ENCODE assay signal across 1 cellular context in the genomic region with DNA sequence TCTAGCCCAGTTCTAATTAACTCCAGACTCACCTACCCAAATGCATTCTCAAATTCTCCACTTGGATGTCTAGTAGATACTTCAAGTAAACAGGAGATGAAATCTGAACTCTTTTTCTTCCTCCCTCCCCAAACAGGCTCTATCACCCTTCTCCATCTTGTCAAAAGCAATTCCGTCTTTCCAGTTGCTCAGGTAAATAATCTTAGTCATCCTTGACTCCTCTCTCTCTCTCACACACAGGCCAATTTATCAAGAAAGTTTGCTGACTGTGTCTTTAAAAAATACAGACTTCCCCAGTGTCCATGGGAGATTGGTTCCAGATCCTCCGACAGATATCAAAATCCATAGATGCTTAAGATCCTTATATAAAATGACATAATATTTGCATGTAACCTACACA.
TF ChIP-seq lines count a peak whose summit lies in the region.

No MANE protein-coding gene starts in this region.

TF ChIP-seq in K562, 482 proteins besides CTCF, POLR2A, EP300 and RAD21 (continued from another document):
- TF ChIP-seq JUND (IDR thresholded peaks at IDR 0.05; ENCODE audit: borderline replicate concordance, low read depth, low read length): 0 out of 2 replicates have a peak, but pooled peaks have one; percentile 14
- TF ChIP-seq JUND (tag; IDR thresholded peaks at IDR 0.05; ENCODE audit: borderline replicate concordance, low read depth, low read length): no peak; the same call in 2 of the 3 replicates
- TF ChIP-seq FOXK2 (conservative IDR thresholded peaks at IDR 0.05 in 1 of 2, IDR thresholded peaks at IDR 0.05 in 1 of 2; ENCODE audit: low read depth in 2 of 2): 0 out of 4 replicates have a peak, but pooled peaks of 1 of the 2 experiments have one; percentile 25
- peak; percentile 59 for TF ChIP-seq CTBP1 (IDR thresholded peaks at IDR 0.05; ENCODE audit: borderline replicate concordance)
- TF ChIP-seq, protein P1, sequence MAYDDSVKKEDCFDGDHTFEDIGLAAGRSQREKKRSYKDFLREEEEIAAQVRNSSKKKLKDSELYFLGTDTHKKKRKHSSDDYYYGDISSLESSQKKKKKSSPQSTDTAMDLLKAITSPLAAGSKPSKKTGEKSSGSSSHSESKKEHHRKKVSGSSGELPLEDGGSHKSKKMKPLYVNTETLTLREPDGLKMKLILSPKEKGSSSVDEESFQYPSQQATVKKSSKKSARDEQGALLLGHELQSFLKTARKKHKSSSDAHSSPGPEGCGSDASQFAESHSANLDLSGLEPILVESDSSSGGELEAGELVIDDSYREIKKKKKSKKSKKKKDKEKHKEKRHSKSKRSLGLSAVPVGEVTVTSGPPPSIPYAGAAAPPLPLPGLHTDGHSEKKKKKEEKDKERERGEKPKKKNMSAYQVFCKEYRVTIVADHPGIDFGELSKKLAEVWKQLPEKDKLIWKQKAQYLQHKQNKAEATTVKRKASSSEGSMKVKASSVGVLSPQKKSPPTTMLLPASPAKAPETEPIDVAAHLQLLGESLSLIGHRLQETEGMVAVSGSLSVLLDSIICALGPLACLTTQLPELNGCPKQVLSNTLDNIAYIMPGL (CRISPR knock-in tag; IDR thresholded peaks at IDR 0.05): no peak
- TF ChIP-seq, protein P2, sequence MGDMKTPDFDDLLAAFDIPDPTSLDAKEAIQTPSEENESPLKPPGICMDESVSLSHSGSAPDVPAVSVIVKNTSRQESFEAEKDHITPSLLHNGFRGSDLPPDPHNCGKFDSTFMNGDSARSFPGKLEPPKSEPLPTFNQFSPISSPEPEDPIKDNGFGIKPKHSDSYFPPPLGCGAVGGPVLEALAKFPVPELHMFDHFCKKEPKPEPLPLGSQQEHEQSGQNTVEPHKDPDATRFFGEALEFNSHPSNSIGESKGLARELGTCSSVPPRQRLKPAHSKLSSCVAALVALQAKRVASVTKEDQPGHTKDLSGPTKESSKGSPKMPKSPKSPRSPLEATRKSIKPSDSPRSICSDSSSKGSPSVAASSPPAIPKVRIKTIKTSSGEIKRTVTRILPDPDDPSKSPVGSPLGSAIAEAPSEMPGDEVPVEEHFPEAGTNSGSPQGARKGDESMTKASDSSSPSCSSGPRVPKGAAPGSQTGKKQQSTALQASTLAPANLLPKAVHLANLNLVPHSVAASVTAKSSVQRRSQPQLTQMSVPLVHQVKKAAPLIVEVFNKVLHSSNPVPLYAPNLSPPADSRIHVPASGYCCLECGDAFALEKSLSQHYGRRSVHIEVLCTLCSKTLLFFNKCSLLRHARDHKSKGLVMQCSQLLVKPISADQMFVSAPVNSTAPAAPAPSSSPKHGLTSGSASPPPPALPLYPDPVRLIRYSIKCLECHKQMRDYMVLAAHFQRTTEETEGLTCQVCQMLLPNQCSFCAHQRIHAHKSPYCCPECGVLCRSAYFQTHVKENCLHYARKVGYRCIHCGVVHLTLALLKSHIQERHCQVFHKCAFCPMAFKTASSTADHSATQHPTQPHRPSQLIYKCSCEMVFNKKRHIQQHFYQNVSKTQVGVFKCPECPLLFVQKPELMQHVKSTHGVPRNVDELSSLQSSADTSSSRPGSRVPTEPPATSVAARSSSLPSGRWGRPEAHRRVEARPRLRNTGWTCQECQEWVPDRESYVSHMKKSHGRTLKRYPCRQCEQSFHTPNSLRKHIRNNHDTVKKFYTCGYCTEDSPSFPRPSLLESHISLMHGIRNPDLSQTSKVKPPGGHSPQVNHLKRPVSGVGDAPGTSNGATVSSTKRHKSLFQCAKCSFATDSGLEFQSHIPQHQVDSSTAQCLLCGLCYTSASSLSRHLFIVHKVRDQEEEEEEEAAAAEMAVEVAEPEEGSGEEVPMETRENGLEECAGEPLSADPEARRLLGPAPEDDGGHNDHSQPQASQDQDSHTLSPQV (IDR thresholded peaks at IDR 0.05): no peak
- peak; percentile 10; the same call in 1 of the 2 replicates for TF ChIP-seq CBFA2T3 (IDR thresholded peaks at IDR 0.05)
- TF ChIP-seq, protein P3, sequence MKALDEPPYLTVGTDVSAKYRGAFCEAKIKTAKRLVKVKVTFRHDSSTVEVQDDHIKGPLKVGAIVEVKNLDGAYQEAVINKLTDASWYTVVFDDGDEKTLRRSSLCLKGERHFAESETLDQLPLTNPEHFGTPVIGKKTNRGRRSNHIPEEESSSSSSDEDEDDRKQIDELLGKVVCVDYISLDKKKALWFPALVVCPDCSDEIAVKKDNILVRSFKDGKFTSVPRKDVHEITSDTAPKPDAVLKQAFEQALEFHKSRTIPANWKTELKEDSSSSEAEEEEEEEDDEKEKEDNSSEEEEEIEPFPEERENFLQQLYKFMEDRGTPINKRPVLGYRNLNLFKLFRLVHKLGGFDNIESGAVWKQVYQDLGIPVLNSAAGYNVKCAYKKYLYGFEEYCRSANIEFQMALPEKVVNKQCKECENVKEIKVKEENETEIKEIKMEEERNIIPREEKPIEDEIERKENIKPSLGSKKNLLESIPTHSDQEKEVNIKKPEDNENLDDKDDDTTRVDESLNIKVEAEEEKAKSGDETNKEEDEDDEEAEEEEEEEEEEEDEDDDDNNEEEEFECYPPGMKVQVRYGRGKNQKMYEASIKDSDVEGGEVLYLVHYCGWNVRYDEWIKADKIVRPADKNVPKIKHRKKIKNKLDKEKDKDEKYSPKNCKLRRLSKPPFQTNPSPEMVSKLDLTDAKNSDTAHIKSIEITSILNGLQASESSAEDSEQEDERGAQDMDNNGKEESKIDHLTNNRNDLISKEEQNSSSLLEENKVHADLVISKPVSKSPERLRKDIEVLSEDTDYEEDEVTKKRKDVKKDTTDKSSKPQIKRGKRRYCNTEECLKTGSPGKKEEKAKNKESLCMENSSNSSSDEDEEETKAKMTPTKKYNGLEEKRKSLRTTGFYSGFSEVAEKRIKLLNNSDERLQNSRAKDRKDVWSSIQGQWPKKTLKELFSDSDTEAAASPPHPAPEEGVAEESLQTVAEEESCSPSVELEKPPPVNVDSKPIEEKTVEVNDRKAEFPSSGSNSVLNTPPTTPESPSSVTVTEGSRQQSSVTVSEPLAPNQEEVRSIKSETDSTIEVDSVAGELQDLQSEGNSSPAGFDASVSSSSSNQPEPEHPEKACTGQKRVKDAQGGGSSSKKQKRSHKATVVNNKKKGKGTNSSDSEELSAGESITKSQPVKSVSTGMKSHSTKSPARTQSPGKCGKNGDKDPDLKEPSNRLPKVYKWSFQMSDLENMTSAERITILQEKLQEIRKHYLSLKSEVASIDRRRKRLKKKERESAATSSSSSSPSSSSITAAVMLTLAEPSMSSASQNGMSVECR (CRISPR knock-in tag; IDR thresholded peaks at IDR 0.05): no peak
- no peak for TF ChIP-seq ZNF24 (IDR thresholded peaks at IDR 0.05)
- peak; percentile 45; the same call in 1 of the 2 replicates for TF ChIP-seq ARID1B (IDR thresholded peaks at IDR 0.05)
- TF ChIP-seq HLTF (IDR thresholded peaks at IDR 0.05): no peak
- no peak for TF ChIP-seq NFYB (IDR thresholded peaks at IDR 0.05; ENCODE audit: extremely low read depth, insufficient read length)
- TF ChIP-seq, protein P4, sequence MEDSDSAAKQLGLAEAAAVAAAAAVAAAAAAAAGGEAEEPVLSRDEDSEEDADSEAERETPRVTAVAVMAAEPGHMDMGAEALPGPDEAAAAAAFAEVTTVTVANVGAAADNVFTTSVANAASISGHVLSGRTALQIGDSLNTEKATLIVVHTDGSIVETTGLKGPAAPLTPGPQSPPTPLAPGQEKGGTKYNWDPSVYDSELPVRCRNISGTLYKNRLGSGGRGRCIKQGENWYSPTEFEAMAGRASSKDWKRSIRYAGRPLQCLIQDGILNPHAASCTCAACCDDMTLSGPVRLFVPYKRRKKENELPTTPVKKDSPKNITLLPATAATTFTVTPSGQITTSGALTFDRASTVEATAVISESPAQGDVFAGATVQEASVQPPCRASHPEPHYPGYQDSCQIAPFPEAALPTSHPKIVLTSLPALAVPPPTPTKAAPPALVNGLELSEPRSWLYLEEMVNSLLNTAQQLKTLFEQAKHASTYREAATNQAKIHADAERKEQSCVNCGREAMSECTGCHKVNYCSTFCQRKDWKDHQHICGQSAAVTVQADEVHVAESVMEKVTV (CRISPR knock-in tag; IDR thresholded peaks at IDR 0.05): no peak
- TF ChIP-seq RBFOX2 (IDR thresholded peaks at IDR 0.05; ENCODE audit: low read depth, low read length): no peak
- TF ChIP-seq, protein P5, sequence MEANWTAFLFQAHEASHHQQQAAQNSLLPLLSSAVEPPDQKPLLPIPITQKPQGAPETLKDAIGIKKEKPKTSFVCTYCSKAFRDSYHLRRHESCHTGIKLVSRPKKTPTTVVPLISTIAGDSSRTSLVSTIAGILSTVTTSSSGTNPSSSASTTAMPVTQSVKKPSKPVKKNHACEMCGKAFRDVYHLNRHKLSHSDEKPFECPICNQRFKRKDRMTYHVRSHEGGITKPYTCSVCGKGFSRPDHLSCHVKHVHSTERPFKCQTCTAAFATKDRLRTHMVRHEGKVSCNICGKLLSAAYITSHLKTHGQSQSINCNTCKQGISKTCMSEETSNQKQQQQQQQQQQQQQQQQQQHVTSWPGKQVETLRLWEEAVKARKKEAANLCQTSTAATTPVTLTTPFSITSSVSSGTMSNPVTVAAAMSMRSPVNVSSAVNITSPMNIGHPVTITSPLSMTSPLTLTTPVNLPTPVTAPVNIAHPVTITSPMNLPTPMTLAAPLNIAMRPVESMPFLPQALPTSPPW (CRISPR knock-in tag; IDR thresholded peaks at IDR 0.05): no peak
- peak; percentile 45 for TF ChIP-seq FOSL1 (tag; conservative IDR thresholded peaks at IDR 0.05)
- TF ChIP-seq RFX5 (IDR thresholded peaks at IDR 0.05; ENCODE audit: low read depth, low read length): no peak
- TF ChIP-seq DPF2 (IDR thresholded peaks at IDR 0.05): 0 out of 2 replicates have a peak, but pooled peaks have one; percentile 19
- TF ChIP-seq C11orf30 (IDR thresholded peaks at IDR 0.05; ENCODE audit: low read depth): peak; percentile 68
- TF ChIP-seq LEF1 (IDR thresholded peaks at IDR 0.05): no peak
- no peak for TF ChIP-seq ZNF586 (CRISPR knock-in tag; conservative IDR thresholded peaks at IDR 0.05)
- TF ChIP-seq MAFG (tag; conservative IDR thresholded peaks at IDR 0.05): peak; percentile 45; the same call in 1 of the 2 replicates
- TF ChIP-seq HDAC8 (tag; IDR thresholded peaks at IDR 0.05): no peak
- TF ChIP-seq ZEB2 (IDR thresholded peaks at IDR 0.05): peak; percentile 62; the same call in 1 of the 2 replicates
